Comparison of ENCODE assay signal across 7 cellular contexts in genomic region chr16:29340235-29340634, GRCh38.
DNase-seq lines count a peak whose midpoint lies in the region; ATAC-seq and TF ChIP-seq lines count a peak whose summit lies in the region.
"Not testable (repeated sequence)": the region's sequence is repeated elsewhere in the genome, so short reads cannot be mapped to it uniquely, and the experiment has no call there.

No MANE protein-coding gene starts in this region.

- not testable (repeated sequence) for H3K4me3 ChIP-seq in WERI-Rb-1 (ENCODE audit: low read depth, low read length)

- not testable (repeated sequence) for TF ChIP-seq CTCF in WERI-Rb-1 (IDR thresholded peaks at IDR 0.05; ENCODE audit: low read depth, low read length); mesothelial cell of epicardium (IDR thresholded peaks at IDR 0.05; ENCODE audit: unreplicated experiment)

- not testable (repeated sequence) for H3K4me1 Mint-ChIP-seq in mesothelial cell of epicardium; stimulated activated effector memory CD8-positive, alpha-beta T cell treated with anti-CD3 and anti-CD28 coated beads, Interleukin-12 subunit alpha, Interleukin-12 subunit beta, amount 100 ng/mL, for 72 hours

- peak overlapping the region; percentile 81 for H3K27ac ChIP-seq in WERI-Rb-1

- H3K9me3 Mint-ChIP-seq in activated naive CD4-positive, alpha-beta T cell treated with anti-CD3 and anti-CD28 coated beads, Interleukin-2, amount 50 U/mL, for 72 hours; mesothelial cell of epicardium; stimulated activated effector memory CD8-positive, alpha-beta T cell treated with anti-CD3 and anti-CD28 coated beads, Interleukin-12 subunit alpha, Interleukin-12 subunit beta, amount 100 ng/mL, for 72 hours: not testable (repeated sequence)

- peak; percentile 64 for DNase-seq in DMS 273 (lab: John Stamatoyannopoulos, UW; ENCODE audit: unreplicated experiment)
- peak; percentile 62 for DNase-seq in LHCN-M2 (ENCODE audit: low read depth)
- DNase-seq in NCI-H69 (lab: John Stamatoyannopoulos, UW): peak; percentile 19
- not testable (repeated sequence) for DNase-seq in WERI-Rb-1; activated naive CD4-positive, alpha-beta T cell treated with anti-CD3 and anti-CD28 coated beads, Interleukin-2, amount 50 U/mL, for 72 hours (ENCODE audit: low spot score in 2 of 2); mesothelial cell of epicardium (ENCODE audit: low spot score in 2 of 2, unreplicated experiment in 2 of 2); stimulated activated effector memory CD8-positive, alpha-beta T cell treated with anti-CD3 and anti-CD28 coated beads, Interleukin-12 subunit alpha, Interleukin-12 subunit beta, amount 100 ng/mL, for 72 hours (ENCODE audit: low spot score in 2 of 2)

- H3K4me3 Mint-ChIP-seq in mesothelial cell of epicardium; stimulated activated effector memory CD8-positive, alpha-beta T cell treated with anti-CD3 and anti-CD28 coated beads, Interleukin-12 subunit alpha, Interleukin-12 subunit beta, amount 100 ng/mL, for 72 hours: not testable (repeated sequence)

- not testable (repeated sequence) for H3K36me3 Mint-ChIP-seq in activated naive CD4-positive, alpha-beta T cell treated with anti-CD3 and anti-CD28 coated beads, Interleukin-2, amount 50 U/mL, for 72 hours; mesothelial cell of epicardium; stimulated activated effector memory CD8-positive, alpha-beta T cell treated with anti-CD3 and anti-CD28 coated beads, Interleukin-12 subunit alpha, Interleukin-12 subunit beta, amount 100 ng/mL, for 72 hours

- peak; percentile 44 to 75 for ATAC-seq in activated naive CD4-positive, alpha-beta T cell treated with anti-CD3 and anti-CD28 coated beads, Interleukin-2, amount 50 U/mL, for 72 hours
- peak; percentile 51 for ATAC-seq in stimulated activated effector memory CD8-positive, alpha-beta T cell treated with anti-CD3 and anti-CD28 coated beads, Interleukin-12 subunit alpha, Interleukin-12 subunit beta, amount 100 ng/mL, for 72 hours

- not testable (repeated sequence) for H3K27me3 ChIP-seq in WERI-Rb-1 (ENCODE audit: insufficient read depth, low read depth, severe bottlenecking)

- not testable (repeated sequence) for H3K27ac Mint-ChIP-seq in activated naive CD4-positive, alpha-beta T cell treated with anti-CD3 and anti-CD28 coated beads, Interleukin-2, amount 50 U/mL, for 72 hours; stimulated activated effector memory CD8-positive, alpha-beta T cell treated with anti-CD3 and anti-CD28 coated beads, Interleukin-12 subunit alpha, Interleukin-12 subunit beta, amount 100 ng/mL, for 72 hours
- peak overlapping the region; percentile 25 for H3K27ac Mint-ChIP-seq in mesothelial cell of epicardium

- not testable (repeated sequence) for H3K27me3 Mint-ChIP-seq in mesothelial cell of epicardium (ENCODE audit: low read depth)

- not testable (repeated sequence) for H3K9me3 ChIP-seq in WERI-Rb-1 (ENCODE audit: severe bottlenecking)

- H3K36me3 ChIP-seq in WERI-Rb-1: not testable (repeated sequence)
